Comparison of ENCODE assay signal across 1 cellular context in the genomic region with DNA sequence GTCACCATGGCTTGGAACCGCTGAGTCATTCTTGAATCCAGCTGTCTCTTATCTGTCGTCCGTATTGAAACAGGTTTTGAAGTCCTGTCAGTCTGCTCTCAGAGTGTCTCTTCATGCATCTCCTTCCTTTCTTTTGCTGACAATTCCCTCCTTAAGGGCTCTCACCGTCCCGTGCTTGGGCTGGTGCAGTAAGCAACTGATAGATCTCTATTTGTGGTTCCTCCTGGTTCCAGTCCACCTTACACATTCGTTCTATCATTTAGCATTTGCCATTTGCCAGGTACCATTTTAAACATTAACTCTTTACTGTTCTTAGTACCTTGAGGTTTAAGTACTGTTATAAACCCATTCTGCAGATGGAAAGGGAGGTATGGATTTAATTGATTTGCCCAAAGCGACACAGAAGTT.
TF ChIP-seq lines count a peak whose summit lies in the region.

No MANE protein-coding gene starts in this region.

TF ChIP-seq in K562, 482 proteins besides CTCF, POLR2A, EP300 and RAD21 (continued from another document and continues in another):
- TF ChIP-seq, protein P1, sequence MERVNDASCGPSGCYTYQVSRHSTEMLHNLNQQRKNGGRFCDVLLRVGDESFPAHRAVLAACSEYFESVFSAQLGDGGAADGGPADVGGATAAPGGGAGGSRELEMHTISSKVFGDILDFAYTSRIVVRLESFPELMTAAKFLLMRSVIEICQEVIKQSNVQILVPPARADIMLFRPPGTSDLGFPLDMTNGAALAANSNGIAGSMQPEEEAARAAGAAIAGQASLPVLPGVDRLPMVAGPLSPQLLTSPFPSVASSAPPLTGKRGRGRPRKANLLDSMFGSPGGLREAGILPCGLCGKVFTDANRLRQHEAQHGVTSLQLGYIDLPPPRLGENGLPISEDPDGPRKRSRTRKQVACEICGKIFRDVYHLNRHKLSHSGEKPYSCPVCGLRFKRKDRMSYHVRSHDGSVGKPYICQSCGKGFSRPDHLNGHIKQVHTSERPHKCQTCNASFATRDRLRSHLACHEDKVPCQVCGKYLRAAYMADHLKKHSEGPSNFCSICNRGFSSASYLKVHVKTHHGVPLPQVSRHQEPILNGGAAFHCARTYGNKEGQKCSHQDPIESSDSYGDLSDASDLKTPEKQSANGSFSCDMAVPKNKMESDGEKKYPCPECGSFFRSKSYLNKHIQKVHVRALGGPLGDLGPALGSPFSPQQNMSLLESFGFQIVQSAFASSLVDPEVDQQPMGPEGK (CRISPR knock-in tag; IDR thresholded peaks at IDR 0.05; ENCODE audit: borderline replicate concordance) = no peak
- TF ChIP-seq ZNF668 (CRISPR knock-in tag; IDR thresholded peaks at IDR 0.05) (no peak), ZNF695 (CRISPR knock-in tag; IDR thresholded peaks at IDR 0.05) (no peak), SIX5 (IDR thresholded peaks at IDR 0.05; ENCODE audit: borderline replicate concordance in 1 of 2, insufficient read depth in 1 of 2, low read depth in 1 of 2, low read length in 2 of 2) (no peak), ZNF717 (CRISPR knock-in tag; IDR thresholded peaks at IDR 0.05) (no peak), PRPF4 (IDR thresholded peaks at IDR 0.05; ENCODE audit: insufficient read depth, low read depth, low read length, poor library complexity, severe bottlenecking) (no peak), ZNF589 (CRISPR knock-in tag; IDR thresholded peaks at IDR 0.05; ENCODE audit: low read depth) (no peak), FOS (IDR thresholded peaks at IDR 0.05; ENCODE audit: extremely low read depth, insufficient read length) (no peak), ZNF41 (CRISPR knock-in tag; conservative IDR thresholded peaks at IDR 0.05) (no peak), MECOM (CRISPR knock-in tag; IDR thresholded peaks at IDR 0.05) (peak; percentile 94), DACH1 (IDR thresholded peaks at IDR 0.05; ENCODE audit: partially characterized antibody) (peak; percentile 97), HNRNPUL1 (IDR thresholded peaks at IDR 0.05; ENCODE audit: low read length) (no peak), RBM17 (IDR thresholded peaks at IDR 0.05; ENCODE audit: borderline replicate concordance, low read depth, low read length) (no peak), MCM2 (IDR thresholded peaks at IDR 0.05; ENCODE audit: low read depth) (no peak), TAF9B (IDR thresholded peaks at IDR 0.05; ENCODE audit: partially characterized antibody) (peak; percentile 99), MEF2D (tag; conservative IDR thresholded peaks at IDR 0.05; ENCODE audit: low read depth) (0 out of 2 replicates have a peak, but pooled peaks have one; percentile 33), FUS (optimal IDR thresholded peaks at IDR 0.05; ENCODE audit: low read depth, low read length) (no peak), ELF2 (CRISPR knock-in tag; IDR thresholded peaks at IDR 0.05) (no peak), HIVEP1 (CRISPR knock-in tag; IDR thresholded peaks at IDR 0.05) (no peak), CHD2 (IDR thresholded peaks at IDR 0.05; ENCODE audit: low read depth, low read length) (no peak), SREBF2 (CRISPR knock-in tag; IDR thresholded peaks at IDR 0.05) (no peak), ATF1 (CRISPR knock-in tag; IDR thresholded peaks at IDR 0.05) (no peak), ATF1 (tag; IDR thresholded peaks at IDR 0.05) (no peak), CEBPB (tag; IDR thresholded peaks at IDR 0.05) (no peak), ZC3H4 (CRISPR knock-in tag; IDR thresholded peaks at IDR 0.05; ENCODE audit: borderline replicate concordance) (no peak), ZNF354B (CRISPR knock-in tag; IDR thresholded peaks at IDR 0.05) (no peak), NFE2L1 (tag; IDR thresholded peaks at IDR 0.05; ENCODE audit: borderline replicate concordance, low read depth) (peak; percentile 99), CBX8 (IDR thresholded peaks at IDR 0.05; ENCODE audit: borderline replicate concordance, extremely low read depth, low read depth, low read length, poor library complexity, severe bottlenecking) (no peak), RHOXF2B (CRISPR knock-in tag; conservative IDR thresholded peaks at IDR 0.05) (no peak), JUND (IDR thresholded peaks at IDR 0.05; ENCODE audit: borderline replicate concordance, low read depth, low read length) (peak; percentile 94), JUND (tag; IDR thresholded peaks at IDR 0.05; ENCODE audit: borderline replicate concordance, low read depth, low read length) (peak; percentile 93; the same call in 2 of the 3 replicates), GABPB1 (CRISPR knock-in tag; IDR thresholded peaks at IDR 0.05) (0 out of 2 replicates have a peak, but pooled peaks have one; percentile 26), ZKSCAN8 (CRISPR knock-in tag; IDR thresholded peaks at IDR 0.05) (no peak), MYC (IDR thresholded peaks at IDR 0.05; ENCODE audit: low read depth, low read length) (peak; percentile 43; the same call in 1 of the 2 replicates), MYC (CRISPR knock-in tag; IDR thresholded peaks at IDR 0.05; ENCODE audit: borderline replicate concordance, low read depth) (no peak), MED1 (CRISPR knock-in tag; IDR thresholded peaks at IDR 0.05; ENCODE audit: borderline replicate concordance) (no peak), HNRNPLL (IDR thresholded peaks at IDR 0.05; ENCODE audit: low read depth, low read length, poor library complexity, severe bottlenecking) (no peak), IFI16 (CRISPR knock-in tag; IDR thresholded peaks at IDR 0.05) (no peak), FOXK1 (CRISPR knock-in tag; IDR thresholded peaks at IDR 0.05; ENCODE audit: borderline replicate concordance) (no peak), SRSF9 (IDR thresholded peaks at IDR 0.05; ENCODE audit: borderline replicate concordance, low read depth, low read length) (no peak), ZNF184 (CRISPR knock-in tag; IDR thresholded peaks at IDR 0.05) (no peak), NUFIP1 (IDR thresholded peaks at IDR 0.05; ENCODE audit: partially characterized antibody) (no peak)
- TF ChIP-seq, protein P2, sequence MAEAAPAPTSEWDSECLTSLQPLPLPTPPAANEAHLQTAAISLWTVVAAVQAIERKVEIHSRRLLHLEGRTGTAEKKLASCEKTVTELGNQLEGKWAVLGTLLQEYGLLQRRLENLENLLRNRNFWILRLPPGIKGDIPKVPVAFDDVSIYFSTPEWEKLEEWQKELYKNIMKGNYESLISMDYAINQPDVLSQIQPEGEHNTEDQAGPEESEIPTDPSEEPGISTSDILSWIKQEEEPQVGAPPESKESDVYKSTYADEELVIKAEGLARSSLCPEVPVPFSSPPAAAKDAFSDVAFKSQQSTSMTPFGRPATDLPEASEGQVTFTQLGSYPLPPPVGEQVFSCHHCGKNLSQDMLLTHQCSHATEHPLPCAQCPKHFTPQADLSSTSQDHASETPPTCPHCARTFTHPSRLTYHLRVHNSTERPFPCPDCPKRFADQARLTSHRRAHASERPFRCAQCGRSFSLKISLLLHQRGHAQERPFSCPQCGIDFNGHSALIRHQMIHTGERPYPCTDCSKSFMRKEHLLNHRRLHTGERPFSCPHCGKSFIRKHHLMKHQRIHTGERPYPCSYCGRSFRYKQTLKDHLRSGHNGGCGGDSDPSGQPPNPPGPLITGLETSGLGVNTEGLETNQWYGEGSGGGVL (CRISPR knock-in tag; IDR thresholded peaks at IDR 0.05) = no peak
- TF ChIP-seq, protein P3, sequence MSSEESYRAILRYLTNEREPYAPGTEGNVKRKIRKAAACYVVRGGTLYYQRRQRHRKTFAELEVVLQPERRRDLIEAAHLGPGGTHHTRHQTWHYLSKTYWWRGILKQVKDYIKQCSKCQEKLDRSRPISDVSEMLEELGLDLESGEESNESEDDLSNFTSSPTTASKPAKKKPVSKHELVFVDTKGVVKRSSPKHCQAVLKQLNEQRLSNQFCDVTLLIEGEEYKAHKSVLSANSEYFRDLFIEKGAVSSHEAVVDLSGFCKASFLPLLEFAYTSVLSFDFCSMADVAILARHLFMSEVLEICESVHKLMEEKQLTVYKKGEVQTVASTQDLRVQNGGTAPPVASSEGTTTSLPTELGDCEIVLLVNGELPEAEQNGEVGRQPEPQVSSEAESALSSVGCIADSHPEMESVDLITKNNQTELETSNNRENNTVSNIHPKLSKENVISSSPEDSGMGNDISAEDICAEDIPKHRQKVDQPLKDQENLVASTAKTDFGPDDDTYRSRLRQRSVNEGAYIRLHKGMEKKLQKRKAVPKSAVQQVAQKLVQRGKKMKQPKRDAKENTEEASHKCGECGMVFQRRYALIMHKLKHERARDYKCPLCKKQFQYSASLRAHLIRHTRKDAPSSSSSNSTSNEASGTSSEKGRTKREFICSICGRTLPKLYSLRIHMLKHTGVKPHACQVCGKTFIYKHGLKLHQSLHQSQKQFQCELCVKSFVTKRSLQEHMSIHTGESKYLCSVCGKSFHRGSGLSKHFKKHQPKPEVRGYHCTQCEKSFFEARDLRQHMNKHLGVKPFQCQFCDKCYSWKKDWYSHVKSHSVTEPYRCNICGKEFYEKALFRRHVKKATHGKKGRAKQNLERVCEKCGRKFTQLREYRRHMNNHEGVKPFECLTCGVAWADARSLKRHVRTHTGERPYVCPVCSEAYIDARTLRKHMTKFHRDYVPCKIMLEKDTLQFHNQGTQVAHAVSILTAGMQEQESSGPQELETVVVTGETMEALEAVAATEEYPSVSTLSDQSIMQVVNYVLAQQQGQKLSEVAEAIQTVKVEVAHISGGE (CRISPR knock-in tag; IDR thresholded peaks at IDR 0.05) = no peak
- TF ChIP-seq, protein P4, sequence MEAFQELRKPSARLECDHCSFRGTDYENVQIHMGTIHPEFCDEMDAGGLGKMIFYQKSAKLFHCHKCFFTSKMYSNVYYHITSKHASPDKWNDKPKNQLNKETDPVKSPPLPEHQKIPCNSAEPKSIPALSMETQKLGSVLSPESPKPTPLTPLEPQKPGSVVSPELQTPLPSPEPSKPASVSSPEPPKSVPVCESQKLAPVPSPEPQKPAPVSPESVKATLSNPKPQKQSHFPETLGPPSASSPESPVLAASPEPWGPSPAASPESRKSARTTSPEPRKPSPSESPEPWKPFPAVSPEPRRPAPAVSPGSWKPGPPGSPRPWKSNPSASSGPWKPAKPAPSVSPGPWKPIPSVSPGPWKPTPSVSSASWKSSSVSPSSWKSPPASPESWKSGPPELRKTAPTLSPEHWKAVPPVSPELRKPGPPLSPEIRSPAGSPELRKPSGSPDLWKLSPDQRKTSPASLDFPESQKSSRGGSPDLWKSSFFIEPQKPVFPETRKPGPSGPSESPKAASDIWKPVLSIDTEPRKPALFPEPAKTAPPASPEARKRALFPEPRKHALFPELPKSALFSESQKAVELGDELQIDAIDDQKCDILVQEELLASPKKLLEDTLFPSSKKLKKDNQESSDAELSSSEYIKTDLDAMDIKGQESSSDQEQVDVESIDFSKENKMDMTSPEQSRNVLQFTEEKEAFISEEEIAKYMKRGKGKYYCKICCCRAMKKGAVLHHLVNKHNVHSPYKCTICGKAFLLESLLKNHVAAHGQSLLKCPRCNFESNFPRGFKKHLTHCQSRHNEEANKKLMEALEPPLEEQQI (IDR thresholded peaks at IDR 0.05) = peak; percentile 66; the same call in 1 of the 2 replicates
- TF ChIP-seq, protein P5, sequence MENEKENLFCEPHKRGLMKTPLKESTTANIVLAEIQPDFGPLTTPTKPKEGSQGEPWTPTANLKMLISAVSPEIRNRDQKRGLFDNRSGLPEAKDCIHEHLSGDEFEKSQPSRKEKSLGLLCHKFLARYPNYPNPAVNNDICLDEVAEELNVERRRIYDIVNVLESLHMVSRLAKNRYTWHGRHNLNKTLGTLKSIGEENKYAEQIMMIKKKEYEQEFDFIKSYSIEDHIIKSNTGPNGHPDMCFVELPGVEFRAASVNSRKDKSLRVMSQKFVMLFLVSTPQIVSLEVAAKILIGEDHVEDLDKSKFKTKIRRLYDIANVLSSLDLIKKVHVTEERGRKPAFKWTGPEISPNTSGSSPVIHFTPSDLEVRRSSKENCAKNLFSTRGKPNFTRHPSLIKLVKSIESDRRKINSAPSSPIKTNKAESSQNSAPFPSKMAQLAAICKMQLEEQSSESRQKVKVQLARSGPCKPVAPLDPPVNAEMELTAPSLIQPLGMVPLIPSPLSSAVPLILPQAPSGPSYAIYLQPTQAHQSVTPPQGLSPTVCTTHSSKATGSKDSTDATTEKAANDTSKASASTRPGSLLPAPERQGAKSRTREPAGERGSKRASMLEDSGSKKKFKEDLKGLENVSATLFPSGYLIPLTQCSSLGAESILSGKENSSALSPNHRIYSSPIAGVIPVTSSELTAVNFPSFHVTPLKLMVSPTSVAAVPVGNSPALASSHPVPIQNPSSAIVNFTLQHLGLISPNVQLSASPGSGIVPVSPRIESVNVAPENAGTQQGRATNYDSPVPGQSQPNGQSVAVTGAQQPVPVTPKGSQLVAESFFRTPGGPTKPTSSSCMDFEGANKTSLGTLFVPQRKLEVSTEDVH (IDR thresholded peaks at IDR 0.05; ENCODE audit: low read depth, partially characterized antibody) = no peak
- TF ChIP-seq, protein P6, sequence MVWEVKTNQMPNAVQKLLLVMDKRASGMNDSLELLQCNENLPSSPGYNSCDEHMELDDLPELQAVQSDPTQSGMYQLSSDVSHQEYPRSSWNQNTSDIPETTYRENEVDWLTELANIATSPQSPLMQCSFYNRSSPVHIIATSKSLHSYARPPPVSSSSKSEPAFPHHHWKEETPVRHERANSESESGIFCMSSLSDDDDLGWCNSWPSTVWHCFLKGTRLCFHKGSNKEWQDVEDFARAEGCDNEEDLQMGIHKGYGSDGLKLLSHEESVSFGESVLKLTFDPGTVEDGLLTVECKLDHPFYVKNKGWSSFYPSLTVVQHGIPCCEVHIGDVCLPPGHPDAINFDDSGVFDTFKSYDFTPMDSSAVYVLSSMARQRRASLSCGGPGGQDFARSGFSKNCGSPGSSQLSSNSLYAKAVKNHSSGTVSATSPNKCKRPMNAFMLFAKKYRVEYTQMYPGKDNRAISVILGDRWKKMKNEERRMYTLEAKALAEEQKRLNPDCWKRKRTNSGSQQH (CRISPR knock-in tag; IDR thresholded peaks at IDR 0.05) = no peak
- TF ChIP-seq, protein P7, sequence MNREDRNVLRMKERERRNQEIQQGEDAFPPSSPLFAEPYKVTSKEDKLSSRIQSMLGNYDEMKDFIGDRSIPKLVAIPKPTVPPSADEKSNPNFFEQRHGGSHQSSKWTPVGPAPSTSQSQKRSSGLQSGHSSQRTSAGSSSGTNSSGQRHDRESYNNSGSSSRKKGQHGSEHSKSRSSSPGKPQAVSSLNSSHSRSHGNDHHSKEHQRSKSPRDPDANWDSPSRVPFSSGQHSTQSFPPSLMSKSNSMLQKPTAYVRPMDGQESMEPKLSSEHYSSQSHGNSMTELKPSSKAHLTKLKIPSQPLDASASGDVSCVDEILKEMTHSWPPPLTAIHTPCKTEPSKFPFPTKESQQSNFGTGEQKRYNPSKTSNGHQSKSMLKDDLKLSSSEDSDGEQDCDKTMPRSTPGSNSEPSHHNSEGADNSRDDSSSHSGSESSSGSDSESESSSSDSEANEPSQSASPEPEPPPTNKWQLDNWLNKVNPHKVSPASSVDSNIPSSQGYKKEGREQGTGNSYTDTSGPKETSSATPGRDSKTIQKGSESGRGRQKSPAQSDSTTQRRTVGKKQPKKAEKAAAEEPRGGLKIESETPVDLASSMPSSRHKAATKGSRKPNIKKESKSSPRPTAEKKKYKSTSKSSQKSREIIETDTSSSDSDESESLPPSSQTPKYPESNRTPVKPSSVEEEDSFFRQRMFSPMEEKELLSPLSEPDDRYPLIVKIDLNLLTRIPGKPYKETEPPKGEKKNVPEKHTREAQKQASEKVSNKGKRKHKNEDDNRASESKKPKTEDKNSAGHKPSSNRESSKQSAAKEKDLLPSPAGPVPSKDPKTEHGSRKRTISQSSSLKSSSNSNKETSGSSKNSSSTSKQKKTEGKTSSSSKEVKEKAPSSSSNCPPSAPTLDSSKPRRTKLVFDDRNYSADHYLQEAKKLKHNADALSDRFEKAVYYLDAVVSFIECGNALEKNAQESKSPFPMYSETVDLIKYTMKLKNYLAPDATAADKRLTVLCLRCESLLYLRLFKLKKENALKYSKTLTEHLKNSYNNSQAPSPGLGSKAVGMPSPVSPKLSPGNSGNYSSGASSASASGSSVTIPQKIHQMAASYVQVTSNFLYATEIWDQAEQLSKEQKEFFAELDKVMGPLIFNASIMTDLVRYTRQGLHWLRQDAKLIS (CRISPR knock-in tag; IDR thresholded peaks at IDR 0.05) = peak; percentile 64; the same call in 1 of the 2 replicates
